ENCODE assay signal across 8 cellular contexts in genomic region chrY:19744381-19745378, GRCh38. TPM values are rescaled to one million over a fixed set of nuclear protein-coding genes. Genes with fewer than 3 reads are reported as not detected.
DNase-seq lines count a peak whose midpoint lies in the region; ATAC-seq, FAIRE-seq and TF ChIP-seq lines count a peak whose summit lies in the region.

TSS of gene KDM5D (minus strand) at chrY:19744726. CDS start at chrY:19744534, 192 bp downstream.

- H3K27me3 ChIP-seq in right atrium auricular region, result no peaks in the 10 kb centered on the region
- H3K27me3 ChIP-seq in astrocyte (ENCODE audit: insufficient read depth, low read length), result no peaks in the 10 kb centered on the region
- no peaks in the 10 kb centered on the region for H3K27me3 ChIP-seq in SK-N-SH (ENCODE audit: insufficient read depth)

- no peaks in the 10 kb centered on the region for H3F3A ChIP-seq in SK-N-SH (replicated peaks; ENCODE audit: insufficient read depth)

- H3K9ac ChIP-seq in astrocyte (ENCODE audit: low read length) (peak within 1 kb of the TSS; percentile 93), SK-N-SH (no peak within 1 kb of the TSS)

- H3K4me1 ChIP-seq in right atrium auricular region (no peaks in the 10 kb centered on the region), astrocyte (ENCODE audit: insufficient read depth, low read length) (no peaks in the 10 kb centered on the region), SK-N-SH (ENCODE audit: control insufficient read depth in 1 of 2, insufficient read depth in 2 of 2, low read depth in 1 of 2, low read length in 1 of 2) (no peaks in the 10 kb centered on the region)

- peak; percentile 87 for ATAC-seq in Right ventricle myocardium inferior
- no peak for ATAC-seq in GM18867 (IDR thresholded peaks at IDR 0.05; ENCODE audit: unreplicated experiment)

- H3K27ac ChIP-seq in right atrium auricular region (no peak within 1 kb of the TSS), astrocyte (ENCODE audit: low read depth, low read length) (peak within 1 kb of the TSS; percentile 92), SK-N-SH (ENCODE audit: low read depth in 2 of 2, low read length in 1 of 2) (no peak within 1 kb of the TSS)

- H3K36me3 Mint-ChIP-seq in astrocyte (ENCODE audit: low read depth, unreplicated experiment), result peaks cover 3% of the 10 kb centered on the region

- H3K4me2 ChIP-seq in astrocyte (ENCODE audit: low read length), result peak within 1 kb of the TSS; percentile 86
- no peak within 1 kb of the TSS for H3K4me2 ChIP-seq in SK-N-SH

- H3K9me3 ChIP-seq in right atrium auricular region (no peaks in the 10 kb centered on the region), astrocyte (ENCODE audit: insufficient read depth, low read depth, low read length) (no peaks in the 10 kb centered on the region), SK-N-SH (no peaks in the 10 kb centered on the region)

- peak within 1 kb of the TSS; percentile 82 for H2AFZ ChIP-seq in astrocyte (ENCODE audit: low read depth, low read length)
- no peak within 1 kb of the TSS for H2AFZ ChIP-seq in SK-N-SH (ENCODE audit: low read depth)

- peak within 1 kb of the TSS; percentile 93 for H3K4me3 Mint-ChIP-seq in astrocyte (ENCODE audit: unreplicated experiment)

- CTCF ChIA-PET in SK-N-SH (lab: Yijun Ruan, JAX), result no interaction called here

- no peaks in the 10 kb centered on the region for H3K9me3 Mint-ChIP-seq in astrocyte (ENCODE audit: unreplicated experiment)

- no peaks in the 10 kb centered on the region for H3K9me2 ChIP-seq in SK-N-SH

- peak; percentile 73 for DNase-seq in Right ventricle myocardium inferior (ENCODE audit: missing footprints)
- no peak for DNase-seq in right atrium auricular region (ENCODE audit: low spot score)
- DNase-seq in NCI-H69 (lab: John Stamatoyannopoulos, UW), result peak; percentile 93
- DNase-seq in astrocyte (ENCODE audit: low read depth), result no peak
- peak; percentile 7 for DNase-seq in middle frontal gyrus (ENCODE audit: extremely low spot score, low spot score)
- DNase-seq in SK-N-SH, result no peak
- no peak for DNase-seq in NCI-H1048 (lab: John Stamatoyannopoulos, UW)

- H4K20me1 ChIP-seq in astrocyte (ENCODE audit: insufficient read depth, low read length) (no peaks in the 10 kb centered on the region), SK-N-SH (ENCODE audit: insufficient read depth) (no peaks in the 10 kb centered on the region)

- no peak for TF ChIP-seq EP300 in SK-N-SH (IDR thresholded peaks at IDR 0.05; ENCODE audit: borderline replicate concordance in 1 of 2, low read depth in 1 of 2, low read length in 1 of 2)

- TF ChIP-seq CTCF in right atrium auricular region (IDR thresholded peaks at IDR 0.05), result no peak
- no peak for TF ChIP-seq CTCF in astrocyte (IDR thresholded peaks at IDR 0.05; ENCODE audit: insufficient read depth, low read depth, low read length)
- TF ChIP-seq CTCF in SK-N-SH (IDR thresholded peaks at IDR 0.05), result no peak

- FAIRE-seq in astrocyte (lab: Jason Lieb, UNC), result no peak

- no peak within 1 kb of the TSS for H3K4me3 ChIP-seq in right atrium auricular region
- H3K4me3 ChIP-seq in astrocyte (ENCODE audit: insufficient read depth, low read depth, low read length), result peak within 1 kb of the TSS; percentile 77
- no peak within 1 kb of the TSS for H3K4me3 ChIP-seq in SK-N-SH (ENCODE audit: low read depth in 2 of 2, low read length in 1 of 2)

- no CpG with 5 or more reads among the region's 52 CpGs for WGBS in SK-N-SH (ENCODE audit: low lambda C conversion rate)

- H3K79me2 ChIP-seq in astrocyte (ENCODE audit: insufficient read depth, low read length) (peaks cover 10% of the 10 kb centered on the region), SK-N-SH (ENCODE audit: insufficient read depth) (no peaks in the 10 kb centered on the region)

- POLR2A ChIA-PET in SK-N-SH (lab: Yijun Ruan, JAX), result no interaction called here

- H3K27me3 Mint-ChIP-seq in astrocyte (ENCODE audit: low read depth, unreplicated experiment), result no peaks in the 10 kb centered on the region

- no peaks in the 10 kb centered on the region for H3K4me1 Mint-ChIP-seq in astrocyte (ENCODE audit: low read depth, unreplicated experiment)

- intact Hi-C loops in Right ventricle myocardium inferior (cut with DNase I), result loop anchor here (5.0 kb wide), 1 partner anchor 177 kb away; no protein-coding TSS in a partner anchor

- peak within 1 kb of the TSS; percentile 100 for H3K27ac Mint-ChIP-seq in astrocyte (ENCODE audit: unreplicated experiment)

- TF ChIP-seq RAD21 in SK-N-SH (IDR thresholded peaks at IDR 0.05; ENCODE audit: low read length), result no peak

- H3K36me3 ChIP-seq in right atrium auricular region, result no peaks in the 10 kb centered on the region
- peaks cover 3% of the 10 kb centered on the region for H3K36me3 ChIP-seq in astrocyte (ENCODE audit: insufficient read depth, low read length)
- no peaks in the 10 kb centered on the region for H3K36me3 ChIP-seq in SK-N-SH (replicated peaks in 1 of 2; ENCODE audit: control insufficient read depth in 1 of 2, insufficient read depth in 2 of 2, low read length in 1 of 2)

TF ChIP-seq in SK-N-SH, 30 proteins besides CTCF, POLR2A, EP300 and RAD21:
- TF ChIP-seq TAF1 (IDR thresholded peaks at IDR 0.05; ENCODE audit: borderline replicate concordance, low read depth, low read length), result no peak
- no peak for TF ChIP-seq USF2 (IDR thresholded peaks at IDR 0.05; ENCODE audit: borderline replicate concordance, low read depth, low read length)
- no peak for TF ChIP-seq SIN3A (IDR thresholded peaks at IDR 0.05; ENCODE audit: borderline replicate concordance, low read depth, low read length)
- TF ChIP-seq YY1 (IDR thresholded peaks at IDR 0.05; ENCODE audit: low read depth), result no peak
- TF ChIP-seq IRF3 (IDR thresholded peaks at IDR 0.05; ENCODE audit: low read depth, low read length), result no peak

RNA-seq across cellular contexts. Expression of gene KDM5D, which starts in this region (rescaled TPM):
- total RNA-seq in Right ventricle myocardium inferior (28.5 TPM), right atrium auricular region (not detected), astrocyte (32.3 and 32.7 TPM in 2 replicates)
- polyA plus RNA-seq in SK-N-SH (2012; rRNA removed), result not detected in 2 replicates
- polyA plus RNA-seq in SK-N-SH (2012; cell fraction: cytosol; rRNA removed), result not detected in 2 replicates
- not detected in 2 replicates for polyA plus RNA-seq in SK-N-SH (2012; cell fraction: nucleus; rRNA removed)

Comparison
In these comparisons a context has a peak if more than half of its experiments do, and no peak if none do; other contexts are left out.
1. DNase-seq: peak in Right ventricle myocardium inferior (single experiment), NCI-H69 (single experiment) and middle frontal gyrus (single experiment); none in right atrium auricular region (single experiment), astrocyte (single experiment), SK-N-SH (single experiment) and NCI-H1048 (single experiment).